8 cellular contexts compared by ENCODE assay signal in genomic region chr4:153115322-153116100, GRCh38.
DNase-seq lines count a peak whose midpoint lies in the region; ATAC-seq lines count a peak whose summit lies in the region.

No MANE protein-coding gene starts in this region.

- DNase-seq in GM04503 (ENCODE audit: low read depth) (peak; percentile 36), NOMO-1 treated with dmso at 0.1 percent for 144 hours (lab: John Stamatoyannopoulos, UW; ENCODE audit: unreplicated experiment) (peak; percentile 56), germinal center (ENCODE audit: low spot score) (peak; percentile 69), NCI-H774 (lab: John Stamatoyannopoulos, UW) (no peak), NCI-H187 (lab: John Stamatoyannopoulos, UW) (no peak)
- DNase-seq in activated T-cell treated with anti-CD3 and anti-CD28 coated beads, Interleukin-2, amount 50 U/mL, for 1 hour = peak; percentile 64
- DNase-seq in stimulated activated CD4-positive, alpha-beta T cell treated with anti-CD3 and anti-CD28 coated beads, Interleukin-15, amount 100 ng/mL, for 1 hour (ENCODE audit: low read depth in 1 of 2, low spot score in 1 of 2) = peak; percentile 26 to 55

- ATAC-seq in HG02610 (IDR thresholded peaks at IDR 0.05; ENCODE audit: unreplicated experiment) = peak; percentile 78

Comparison
In these comparisons a context has a peak if more than half of its experiments do, and no peak if none do; other contexts are left out.
1. DNase-seq: peak in GM04503 (single experiment), NOMO-1 treated with dmso at 0.1 percent for 144 hours (single experiment), activated T-cell treated with anti-CD3 and anti-CD28 coated beads, Interleukin-2, amount 50 U/mL, for 1 hour (single experiment), germinal center (single experiment) and stimulated activated CD4-positive, alpha-beta T cell treated with anti-CD3 and anti-CD28 coated beads, Interleukin-15, amount 100 ng/mL, for 1 hour (2 of 2); none in NCI-H774 (single experiment) and NCI-H187 (0 of 2).